Comparison of ENCODE assay signal across 25 cellular contexts in genomic region chr1:2178875-2179274, GRCh38.
"Had no signal": no experiment of that assay in that cellular context is flagged by ENCODE, and none has a peak within 500 bp of the region (broad histone marks: within the 10 kb centered on the region; RNA-seq: fewer than 3 reads in every experiment).

No MANE protein-coding gene starts in this region.

- H3K9ac ChIP-seq: neural progenitor cell, parathyroid adenoma had no signal

- H3K9me3 Mint-ChIP-seq: mesothelial cell of epicardium; naive B cell; natural killer cell; nephron progenitor cell; neural progenitor cell; stimulated activated effector memory CD8-positive, alpha-beta T cell treated with anti-CD3 and anti-CD28 coated beads, Interleukin-12 subunit alpha, Interleukin-12 subunit beta, amount 100 ng/mL, for 72 hours had no signal

- H3K4me2 ChIP-seq: hepatocyte, neural progenitor cell had no signal

- H3K27ac Mint-ChIP-seq: mesothelial cell of epicardium; naive B cell; natural killer cell; stimulated activated effector memory CD8-positive, alpha-beta T cell treated with anti-CD3 and anti-CD28 coated beads, Interleukin-12 subunit alpha, Interleukin-12 subunit beta, amount 100 ng/mL, for 72 hours had no signal

- H3K79me2 ChIP-seq: hepatocyte, parathyroid adenoma had no signal

- H3K4me1 ChIP-seq: neural progenitor cell, parathyroid adenoma, psoas muscle, thyroid gland, transverse colon had no signal

- H3K9me3 ChIP-seq: left ventricle myocardium inferior, neutrophil, psoas muscle, sigmoid colon, spleen, stomach, testis, thyroid gland, transverse colon, upper lobe of left lung, vagina had no signal

- H2AFZ ChIP-seq: hepatocyte, neural progenitor cell, parathyroid adenoma had no signal

- H3K27me3 ChIP-seq: hepatocyte, neural progenitor cell, neutrophil, sigmoid colon, spleen, stomach, testis, thyroid gland, transverse colon, upper lobe of left lung, vagina had no signal

- H3K4me3 ChIP-seq: hepatocyte, left ventricle myocardium inferior, lung, neural progenitor cell, psoas muscle, sigmoid colon, spleen, stomach, testis, thyroid gland, transverse colon, upper lobe of left lung, vagina had no signal

- H3K36me3 ChIP-seq: neural progenitor cell, transverse colon, vagina had no signal

- ATAC-seq: natural killer cell; psoas muscle; stimulated activated effector memory CD8-positive, alpha-beta T cell treated with anti-CD3 and anti-CD28 coated beads, Interleukin-12 subunit alpha, Interleukin-12 subunit beta, amount 100 ng/mL, for 72 hours had no signal

- DNase-seq: islet precursor cell; left ventricle myocardium inferior; naive B cell; natural killer cell; nephron progenitor cell; occipital lobe; psoas muscle; sigmoid colon; small intestine; stimulated activated CD4-positive, alpha-beta T cell treated with anti-CD3 and anti-CD28 coated beads, Interleukin-4, amount 100 ng/mL, for 24 hours; stimulated activated naive CD4-positive, alpha-beta T cell; stomach; testis; thyroid gland; transverse colon had no signal

- FAIRE-seq: small intestine had no signal

- H3K27ac ChIP-seq: hepatocyte, left ventricle myocardium inferior, neural progenitor cell, neutrophil, parathyroid adenoma, psoas muscle, sigmoid colon, spleen, stomach, testis, thyroid gland, transverse colon, upper lobe of left lung, vagina had no signal

- H3K27me3 Mint-ChIP-seq: naive B cell had no signal

- H3K36me3 Mint-ChIP-seq: naive B cell, natural killer cell had no signal

- H3K4me3 Mint-ChIP-seq: mesothelial cell of epicardium; naive B cell; natural killer cell; nephron progenitor cell; stimulated activated effector memory CD8-positive, alpha-beta T cell treated with anti-CD3 and anti-CD28 coated beads, Interleukin-12 subunit alpha, Interleukin-12 subunit beta, amount 100 ng/mL, for 72 hours had no signal
